ENCODE assay signal across 27 cellular contexts in the genomic region with DNA sequence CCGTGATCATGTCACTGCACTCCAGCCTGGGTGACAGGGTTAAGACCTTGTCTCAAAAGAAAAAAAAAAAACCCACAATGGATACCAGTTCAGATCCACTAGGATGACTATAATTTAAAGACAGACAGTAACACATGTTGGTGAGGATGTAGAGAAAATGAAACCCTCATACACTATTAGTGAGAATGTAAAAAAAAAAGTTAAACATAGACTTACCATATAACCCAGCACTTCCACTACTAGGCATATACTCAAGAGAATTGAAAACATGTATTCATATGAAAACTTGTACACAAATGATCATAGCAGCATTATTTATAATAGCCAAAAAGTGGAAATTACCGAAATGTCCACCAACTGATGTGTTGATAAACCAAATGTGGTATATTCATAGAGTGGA.
"Had no signal": no experiment of that assay in that cellular context is flagged by ENCODE, and none has a peak within 500 bp of the region (broad histone marks: within the 10 kb centered on the region; RNA-seq: fewer than 3 reads in every experiment).

No MANE protein-coding gene starts in this region.

- H3K27me3 ChIP-seq: stomach, suprapubic skin, testis, thyroid gland, tibial artery, tibial nerve, transverse colon, upper lobe of left lung, upper lobe of right lung, uterus, vagina had no signal

- ATAC-seq: stimulated activated memory B cell treated with anti-CD40 and anti-IgM and Interleukin-4, amounts not matched to agents 10 μg/mL and 1 μg/mL and 100 μg/mL, for 72 hours; stimulated activated naive B cell treated with anti-CD40 and anti-IgM and Interleukin-4, amounts not matched to agents 10 μg/mL and 1 μg/mL and 100 μg/mL, for 72 hours; stimulated activated naive CD8-positive, alpha-beta T cell treated with anti-CD3 and anti-CD28 coated beads, Interleukin-15, amount 100 ng/mL, for 72 hours; stimulated activated naive CD8-positive, alpha-beta T cell treated with anti-CD3 and anti-CD28 coated beads, Interleukin-15, Interleukin-2, amounts not matched to agents 100 U/mL and 50 U/mL, for 24 hours; upper lobe of right lung had no signal

- H3K36me3 Mint-ChIP-seq: stimulated activated naive B cell treated with anti-CD40 and anti-IgM and Interleukin-4, amounts not matched to agents 10 μg/mL and 1 μg/mL and 100 μg/mL, for 72 hours had no signal

- DNase-seq: stimulated activated CD4-positive, alpha-beta T cell treated with anti-CD3 and anti-CD28 coated beads, Interleukin-2, amount 100 ng/mL, for 48 hours; stimulated activated CD4-positive, alpha-beta T cell treated with anti-CD3 and anti-CD28 coated beads, Interleukin-4, amount 100 ng/mL, for 1 hour; stimulated activated CD4-positive, alpha-beta T cell treated with anti-CD3 and anti-CD28 coated beads, Interleukin-4, amount 100 ng/mL, for 24 hours; stimulated activated CD4-positive, alpha-beta T cell treated with anti-CD3 and anti-CD28 coated beads, Interleukin-4, amount 100 ng/mL, for 4 hours; stimulated activated CD8-positive, alpha-beta memory T cell treated with anti-CD3 and anti-CD28 coated beads, Interleukin-4, amount 100 ng/mL, for 48 hours; stimulated activated naive B cell treated with anti-CD40 and anti-IgM and Interleukin-4, amounts not matched to agents 10 μg/mL and 1 μg/mL and 100 μg/mL, for 72 hours; stimulated activated naive CD4-positive, alpha-beta T cell; stimulated activated naive CD4-positive, alpha-beta T cell treated with Interleukin-2 at 50 U/mL for 16 hours; stimulated activated naive CD8-positive, alpha-beta T cell treated with anti-CD3 and anti-CD28 coated beads, Interleukin-15, amount 100 ng/mL, for 72 hours; stimulated activated naive CD8-positive, alpha-beta T cell treated with anti-CD3 and anti-CD28 coated beads, Interleukin-15, Interleukin-2, amounts not matched to agents 100 U/mL and 50 U/mL, for 24 hours; stomach; substantia nigra; testis; thyroid gland; tibial artery; transverse colon; trophoblast cell; upper lobe of left lung; upper lobe of right lung; uterus had no signal

- H3K4me1 Mint-ChIP-seq: stimulated activated memory B cell treated with anti-CD40 and anti-IgM and Interleukin-4, amounts not matched to agents 10 μg/mL and 1 μg/mL and 100 μg/mL, for 72 hours; stimulated activated naive B cell treated with anti-CD40 and anti-IgM and Interleukin-4, amounts not matched to agents 10 μg/mL and 1 μg/mL and 100 μg/mL, for 72 hours; stimulated activated naive CD8-positive, alpha-beta T cell treated with anti-CD3 and anti-CD28 coated beads, Interleukin-15, amount 100 ng/mL, for 72 hours had no signal

- H3K9me3 ChIP-seq: stomach, suprapubic skin, testis, thoracic aorta, thyroid gland, tibial artery, tibial nerve, transverse colon, upper lobe of left lung, upper lobe of right lung, uterus, vagina had no signal

- H3K4me3 Mint-ChIP-seq: stimulated activated memory B cell treated with anti-CD40 and anti-IgM and Interleukin-4, amounts not matched to agents 10 μg/mL and 1 μg/mL and 100 μg/mL, for 72 hours; stimulated activated naive B cell treated with anti-CD40 and anti-IgM and Interleukin-4, amounts not matched to agents 10 μg/mL and 1 μg/mL and 100 μg/mL, for 72 hours; stimulated activated naive CD8-positive, alpha-beta T cell treated with anti-CD3 and anti-CD28 coated beads, Interleukin-15, amount 100 ng/mL, for 72 hours; stimulated activated naive CD8-positive, alpha-beta T cell treated with anti-CD3 and anti-CD28 coated beads, Interleukin-15, Interleukin-2, amounts not matched to agents 100 ng/mL and 50 ng/mL, for 24 hours; type B pancreatic cell had no signal

- H3K27ac ChIP-seq: stomach, suprapubic skin, testis, thoracic aorta, thyroid gland, tibial artery, tibial nerve, transverse colon, upper lobe of left lung, upper lobe of right lung, uterus, vagina had no signal

- H3K27me3 Mint-ChIP-seq: stimulated activated memory B cell treated with anti-CD40 and anti-IgM and Interleukin-4, amounts not matched to agents 10 μg/mL and 1 μg/mL and 100 μg/mL, for 72 hours; stimulated activated naive B cell treated with anti-CD40 and anti-IgM and Interleukin-4, amounts not matched to agents 10 μg/mL and 1 μg/mL and 100 μg/mL, for 72 hours; stimulated activated naive CD8-positive, alpha-beta T cell treated with anti-CD3 and anti-CD28 coated beads, Interleukin-15, amount 100 ng/mL, for 72 hours; stimulated activated naive CD8-positive, alpha-beta T cell treated with anti-CD3 and anti-CD28 coated beads, Interleukin-15, Interleukin-2, amounts not matched to agents 100 ng/mL and 50 ng/mL, for 24 hours; type B pancreatic cell had no signal

- H3K4me1 ChIP-seq: transverse colon, upper lobe of left lung, upper lobe of right lung, uterus had no signal

- H3K27ac Mint-ChIP-seq: stimulated activated memory B cell treated with anti-CD40 and anti-IgM and Interleukin-4, amounts not matched to agents 10 μg/mL and 1 μg/mL and 100 μg/mL, for 72 hours; stimulated activated naive B cell treated with anti-CD40 and anti-IgM and Interleukin-4, amounts not matched to agents 10 μg/mL and 1 μg/mL and 100 μg/mL, for 72 hours; stimulated activated naive CD8-positive, alpha-beta T cell treated with anti-CD3 and anti-CD28 coated beads, Interleukin-15, Interleukin-2, amounts not matched to agents 100 ng/mL and 50 ng/mL, for 24 hours; type B pancreatic cell had no signal

- H3K9me3 Mint-ChIP-seq: stimulated activated memory B cell treated with anti-CD40 and anti-IgM and Interleukin-4, amounts not matched to agents 10 μg/mL and 1 μg/mL and 100 μg/mL, for 72 hours; stimulated activated naive B cell treated with anti-CD40 and anti-IgM and Interleukin-4, amounts not matched to agents 10 μg/mL and 1 μg/mL and 100 μg/mL, for 72 hours; stimulated activated naive CD8-positive, alpha-beta T cell treated with anti-CD3 and anti-CD28 coated beads, Interleukin-15, amount 100 ng/mL, for 72 hours; stimulated activated naive CD8-positive, alpha-beta T cell treated with anti-CD3 and anti-CD28 coated beads, Interleukin-15, Interleukin-2, amounts not matched to agents 100 ng/mL and 50 ng/mL, for 24 hours; type B pancreatic cell had no signal

- H3K36me3 ChIP-seq: thyroid gland, transverse colon, upper lobe of left lung, upper lobe of right lung, uterus had no signal

- H3K4me3 ChIP-seq: stomach, suprapubic skin, testis, thoracic aorta, thyroid gland, tibial artery, tibial nerve, transverse colon, upper lobe of left lung, upper lobe of right lung, uterus, vagina had no signal
